In the genomic region with DNA sequence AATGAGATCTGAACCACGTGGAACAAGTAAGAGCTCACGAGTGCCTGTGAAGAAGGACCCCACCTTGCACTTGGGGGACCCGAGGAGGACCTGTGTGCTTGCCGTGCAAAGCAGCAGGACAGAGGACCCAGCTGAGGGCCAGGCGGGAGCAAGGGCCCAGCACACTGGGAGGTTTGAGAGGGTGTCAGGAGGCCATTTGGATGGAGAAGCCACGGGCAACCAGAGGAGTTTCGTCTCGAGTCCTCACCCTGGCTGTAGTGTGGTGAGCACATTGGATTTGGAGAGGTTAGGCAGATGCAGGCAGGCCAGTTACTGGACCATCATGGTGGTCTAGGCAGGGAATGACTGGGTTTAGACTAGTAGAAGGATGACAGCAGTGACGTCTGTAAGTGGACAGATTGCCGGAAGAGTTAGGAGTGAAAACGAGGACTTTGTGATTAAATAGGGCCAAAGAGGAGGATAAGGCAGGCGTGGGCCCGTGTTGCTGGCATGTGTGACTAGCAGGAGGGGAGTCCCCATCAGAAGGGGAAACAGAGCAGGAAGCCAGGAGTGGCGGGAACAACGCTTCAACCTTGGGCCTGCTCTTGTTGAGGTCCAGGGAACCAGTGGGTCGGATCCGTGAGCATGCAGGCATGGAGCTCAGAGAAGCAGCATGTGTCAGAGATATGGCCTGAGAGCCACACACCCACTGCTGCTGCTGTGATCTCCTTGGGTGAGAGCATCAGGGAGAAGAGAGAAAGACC, we compare ENCODE assay signal across 18 cellular contexts.
DNase-seq lines count a peak whose midpoint lies in the region; ATAC-seq and TF ChIP-seq lines count a peak whose summit lies in the region.
"Had no signal": no experiment of that assay in that cellular context is flagged by ENCODE, and none has a peak within 500 bp of the region (broad histone marks: within the 10 kb centered on the region; RNA-seq: fewer than 3 reads in every experiment).

No MANE protein-coding gene starts in this region.

- H3K9ac ChIP-seq in endodermal cell (ENCODE audit: extremely low read depth, low read length, poor library complexity, severe bottlenecking): no peak overlapping the region

- H3K4me3 ChIP-seq in endodermal cell (ENCODE audit: low read length) (no peak overlapping the region), aorta (ENCODE audit: low read length in 2 of 2) (no peak overlapping the region)
- H3K4me3 ChIP-seq: A549 had no signal

- TF ChIP-seq CTCF in endodermal cell (conservative IDR thresholded peaks at IDR 0.05) (no peak), neural crest cell (conservative IDR thresholded peaks at IDR 0.05) (no peak)

- H3K27me3 Mint-ChIP-seq in activated T-cell treated with anti-CD3 and anti-CD28 coated beads, Interleukin-2, amount 50 U/mL, for 72 hours (ENCODE audit: low read depth): no peaks in the 10 kb centered on the region
- H3K27me3 Mint-ChIP-seq in activated T-cell treated with anti-CD3 and anti-CD28 coated beads, Interleukin-2, amount 50 U/mL, for 24 hours: no peaks in the 10 kb centered on the region
- H3K27me3 Mint-ChIP-seq in endodermal cell (ENCODE audit: insufficient read depth) (no peaks in the 10 kb centered on the region), neural crest cell (ENCODE audit: low read depth) (no peaks in the 10 kb centered on the region)
- H3K27me3 Mint-ChIP-seq in activated naive CD8-positive, alpha-beta T cell treated with anti-CD3 and anti-CD28 coated beads for 36 hours: no peaks in the 10 kb centered on the region
- no peaks in the 10 kb centered on the region for H3K27me3 Mint-ChIP-seq in activated CD4-positive, alpha-beta T cell treated with anti-CD3 and anti-CD28 coated beads, Interleukin-2, amount 10 ng/mL, durations not matched to agents 7 days and 5 days
- H3K27me3 Mint-ChIP-seq: CD4-positive, CD25-positive, alpha-beta regulatory T cell; IgD-negative memory B cell had no signal

- POLR2A ChIA-PET in activated CD4-positive, alpha-beta T cell treated with anti-CD3 and anti-CD28 coated beads, Interleukin-2, amount 10 ng/mL, durations not matched to agents 7 days and 5 days (lab: Charles Lee): no interaction called here

- H3K4me1 Mint-ChIP-seq in activated T-cell treated with anti-CD3 and anti-CD28 coated beads, Interleukin-2, amount 50 U/mL, for 72 hours (ENCODE audit: low read depth): no peaks in the 10 kb centered on the region
- no peaks in the 10 kb centered on the region for H3K4me1 Mint-ChIP-seq in activated T-cell treated with anti-CD3 and anti-CD28 coated beads, Interleukin-2, amount 50 U/mL, for 24 hours (ENCODE audit: low read depth)
- H3K4me1 Mint-ChIP-seq in endodermal cell (no peaks in the 10 kb centered on the region), neural crest cell (peaks cover 7% of the 10 kb centered on the region)
- H3K4me1 Mint-ChIP-seq in activated naive CD8-positive, alpha-beta T cell treated with anti-CD3 and anti-CD28 coated beads for 36 hours: peaks cover 1% of the 10 kb centered on the region
- no peaks in the 10 kb centered on the region for H3K4me1 Mint-ChIP-seq in activated CD4-positive, alpha-beta T cell treated with anti-CD3 and anti-CD28 coated beads, Interleukin-2, amount 10 ng/mL, durations not matched to agents 7 days and 5 days
- H3K4me1 Mint-ChIP-seq: H9 had no signal

- WGBS in endodermal cell (ENCODE audit: insufficient coverage in 1 of 2, insufficient read length in 1 of 2), 2 experiments: 88 to 93% methylated on average over 11 to 17 of the region's 17 CpGs
- WGBS in aorta, 2 donors: 92 to 98% methylated on average over 17 of the region's 17 CpGs

- H3K4me1 ChIP-seq in endodermal cell (ENCODE audit: control insufficient read depth, insufficient read depth, low read length): no peaks in the 10 kb centered on the region
- H3K4me1 ChIP-seq in aorta (ENCODE audit: control insufficient read depth in 1 of 2, insufficient read depth in 2 of 2, low read length in 2 of 2): no peaks in the 10 kb centered on the region
- H3K4me1 ChIP-seq: A549, Caco-2 had no signal

- no peak overlapping the region for H3K27ac ChIP-seq in endodermal cell (ENCODE audit: low read depth, low read length)
- H3K27ac ChIP-seq in aorta (ENCODE audit: low read depth in 1 of 2, low read length in 2 of 2): no peak overlapping the region
- H3K27ac ChIP-seq: 22Rv1, A549 had no signal

- intact Hi-C loops in aorta (cut with DNase I): no loop called here

- peaks cover 4 to 18% of the 10 kb centered on the region in 2 donors for H3K36me3 Mint-ChIP-seq in activated T-cell treated with anti-CD3 and anti-CD28 coated beads, Interleukin-2, amount 50 U/mL, for 72 hours (ENCODE audit: insufficient read depth in 2 of 2)
- H3K36me3 Mint-ChIP-seq in activated T-cell treated with anti-CD3 and anti-CD28 coated beads, Interleukin-2, amount 50 U/mL, for 24 hours (ENCODE audit: low read depth): peaks cover 80% of the 10 kb centered on the region
- H3K36me3 Mint-ChIP-seq in endodermal cell (ENCODE audit: low read depth) (peaks cover 12% of the 10 kb centered on the region), neural crest cell (ENCODE audit: low read depth) (peaks cover 14% of the 10 kb centered on the region)
- H3K36me3 Mint-ChIP-seq in activated naive CD8-positive, alpha-beta T cell treated with anti-CD3 and anti-CD28 coated beads for 36 hours: peaks cover 29% of the 10 kb centered on the region
- peaks cover 1% of the 10 kb centered on the region for H3K36me3 Mint-ChIP-seq in activated CD4-positive, alpha-beta T cell treated with anti-CD3 and anti-CD28 coated beads, Interleukin-2, amount 10 ng/mL, durations not matched to agents 7 days and 5 days (ENCODE audit: low read depth)

- no peaks in the 10 kb centered on the region for H3K27me3 ChIP-seq in endodermal cell (ENCODE audit: control insufficient read depth, insufficient read depth, low read length, poor library complexity, severe bottlenecking)
- H3K27me3 ChIP-seq in aorta (ENCODE audit: control insufficient read depth in 1 of 2, insufficient read depth in 2 of 2, low read length in 1 of 2): no peaks in the 10 kb centered on the region

- no peak for DNase-seq in activated T-cell treated with anti-CD3 and anti-CD28 coated beads, Interleukin-2, amount 50 U/mL, for 72 hours
- no peak for DNase-seq in activated T-cell treated with anti-CD3 and anti-CD28 coated beads, Interleukin-2, amount 50 U/mL, for 24 hours
- DNase-seq in endodermal cell (no peak), neural crest cell (ENCODE audit: low read depth, low spot score) (no peak), aorta (no peak), COLO829 (ENCODE audit: low spot score) (no peak)
- no peak for DNase-seq in activated naive CD8-positive, alpha-beta T cell treated with anti-CD3 and anti-CD28 coated beads for 36 hours
- DNase-seq in activated CD4-positive, alpha-beta T cell treated with anti-CD3 and anti-CD28 coated beads, Interleukin-2, amount 10 ng/mL, durations not matched to agents 7 days and 5 days: no peak
- DNase-seq: AML-193; Caco-2; CD4-positive, CD25-positive, alpha-beta regulatory T cell; CD8-positive, alpha-beta memory T cell; GOT3; H9 had no signal

- peak overlapping the region; percentile 9 for H3K27ac Mint-ChIP-seq in activated T-cell treated with anti-CD3 and anti-CD28 coated beads, Interleukin-2, amount 50 U/mL, for 72 hours
- no peak overlapping the region for H3K27ac Mint-ChIP-seq in activated T-cell treated with anti-CD3 and anti-CD28 coated beads, Interleukin-2, amount 50 U/mL, for 24 hours
- H3K27ac Mint-ChIP-seq in endodermal cell: peak overlapping the region; percentile 35
- peak overlapping the region; percentile 89 for H3K27ac Mint-ChIP-seq in neural crest cell (ENCODE audit: unreplicated experiment)
- H3K27ac Mint-ChIP-seq in activated naive CD8-positive, alpha-beta T cell treated with anti-CD3 and anti-CD28 coated beads for 36 hours: no peak overlapping the region
- H3K27ac Mint-ChIP-seq in activated CD4-positive, alpha-beta T cell treated with anti-CD3 and anti-CD28 coated beads, Interleukin-2, amount 10 ng/mL, durations not matched to agents 7 days and 5 days: no peak overlapping the region
- H3K27ac Mint-ChIP-seq: CD8-positive, alpha-beta memory T cell; H9; IgD-negative memory B cell had no signal

- CTCF ChIA-PET in activated CD4-positive, alpha-beta T cell treated with anti-CD3 and anti-CD28 coated beads, Interleukin-2, amount 10 ng/mL, durations not matched to agents 7 days and 5 days (lab: Charles Lee): no interaction called here

- peaks cover 11% of the 10 kb centered on the region for H3K9me3 ChIP-seq in endodermal cell (ENCODE audit: control insufficient read depth, low read length)
- no peaks in the 10 kb centered on the region for H3K9me3 ChIP-seq in aorta (ENCODE audit: control insufficient read depth, low read length)

- no peak overlapping the region for H3K4me3 Mint-ChIP-seq in activated T-cell treated with anti-CD3 and anti-CD28 coated beads, Interleukin-2, amount 50 U/mL, for 72 hours
- no peak overlapping the region for H3K4me3 Mint-ChIP-seq in activated T-cell treated with anti-CD3 and anti-CD28 coated beads, Interleukin-2, amount 50 U/mL, for 24 hours
- no peak overlapping the region for H3K4me3 Mint-ChIP-seq in endodermal cell
- no peak overlapping the region for H3K4me3 Mint-ChIP-seq in neural crest cell
- no peak overlapping the region for H3K4me3 Mint-ChIP-seq in activated naive CD8-positive, alpha-beta T cell treated with anti-CD3 and anti-CD28 coated beads for 36 hours
- no peak overlapping the region for H3K4me3 Mint-ChIP-seq in activated CD4-positive, alpha-beta T cell treated with anti-CD3 and anti-CD28 coated beads, Interleukin-2, amount 10 ng/mL, durations not matched to agents 7 days and 5 days
- H3K4me3 Mint-ChIP-seq: CD4-positive, CD25-positive, alpha-beta regulatory T cell; CD8-positive, alpha-beta memory T cell; H9 had no signal

- H3K9me3 Mint-ChIP-seq in activated T-cell treated with anti-CD3 and anti-CD28 coated beads, Interleukin-2, amount 50 U/mL, for 72 hours: peaks cover 2 to 8% of the 10 kb centered on the region in 2 donors
- peaks cover 15% of the 10 kb centered on the region for H3K9me3 Mint-ChIP-seq in activated T-cell treated with anti-CD3 and anti-CD28 coated beads, Interleukin-2, amount 50 U/mL, for 24 hours
- peaks cover 18% of the 10 kb centered on the region for H3K9me3 Mint-ChIP-seq in endodermal cell
- H3K9me3 Mint-ChIP-seq in neural crest cell: peaks cover 6% of the 10 kb centered on the region
- no peaks in the 10 kb centered on the region for H3K9me3 Mint-ChIP-seq in activated naive CD8-positive, alpha-beta T cell treated with anti-CD3 and anti-CD28 coated beads for 36 hours
- H3K9me3 Mint-ChIP-seq in activated CD4-positive, alpha-beta T cell treated with anti-CD3 and anti-CD28 coated beads, Interleukin-2, amount 10 ng/mL, durations not matched to agents 7 days and 5 days: no peaks in the 10 kb centered on the region

- H3K36me3 ChIP-seq in endodermal cell (ENCODE audit: control insufficient read depth, insufficient read depth, low read length) (no peaks in the 10 kb centered on the region), aorta (ENCODE audit: control insufficient read depth in 1 of 2, insufficient read depth in 2 of 2, low read length in 1 of 2) (no peaks in the 10 kb centered on the region)

- no peak for ATAC-seq in activated T-cell treated with anti-CD3 and anti-CD28 coated beads, Interleukin-2, amount 50 U/mL, for 72 hours (replicated peaks in 1 of 2)
- ATAC-seq in aorta (ENCODE audit: low FRiP score): peak; percentile 19
- ATAC-seq: A549, HepG2 had no signal

Comparison
In these comparisons a context has a peak if more than half of its experiments do, and no peak if none do; other contexts are left out.
1. H3K27ac Mint-ChIP-seq: peak in activated T-cell treated with anti-CD3 and anti-CD28 coated beads, Interleukin-2, amount 50 U/mL, for 72 hours (single experiment), endodermal cell (single experiment) and neural crest cell (single experiment); none in activated T-cell treated with anti-CD3 and anti-CD28 coated beads, Interleukin-2, amount 50 U/mL, for 24 hours (single experiment), activated naive CD8-positive, alpha-beta T cell treated with anti-CD3 and anti-CD28 coated beads for 36 hours (single experiment) and activated CD4-positive, alpha-beta T cell treated with anti-CD3 and anti-CD28 coated beads, Interleukin-2, amount 10 ng/mL, durations not matched to agents 7 days and 5 days (single experiment).